In the genomic region with DNA sequence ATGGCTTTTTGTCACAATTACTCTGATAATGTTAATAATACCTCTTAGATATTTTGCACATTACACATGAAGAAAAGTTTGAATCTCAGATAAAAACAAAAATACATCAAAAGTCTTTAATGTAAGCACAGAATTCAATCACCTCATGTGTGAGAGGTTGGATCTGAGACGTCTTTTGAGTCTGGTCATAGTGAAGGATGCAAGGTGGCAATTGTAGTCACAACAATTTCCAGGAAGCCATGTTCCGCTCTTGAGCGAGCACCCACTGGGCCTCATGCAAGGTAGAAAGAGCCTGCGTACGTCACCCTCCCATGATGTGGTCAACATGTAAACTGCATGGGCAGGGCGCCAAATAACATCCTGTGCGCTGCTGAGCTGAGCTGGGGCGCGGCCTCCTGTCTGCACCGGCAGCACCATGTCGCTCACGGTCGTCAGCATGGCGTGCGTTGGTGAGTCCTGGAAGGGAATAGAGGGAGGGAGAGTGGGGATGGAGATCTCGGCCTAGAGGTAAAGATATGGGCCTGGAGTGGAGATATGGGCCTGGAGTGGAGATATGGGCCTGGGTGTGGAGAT, we compare ENCODE assay signal across 4 cellular contexts. TPM values are rescaled to one million over a fixed set of nuclear protein-coding genes. Genes with fewer than 3 reads are reported as not detected.
"Had no signal": no experiment of that assay in that cellular context is flagged by ENCODE, and none has a peak within 500 bp of the region (broad histone marks: within the 10 kb centered on the region; RNA-seq: fewer than 3 reads in every experiment).

A gene (plus strand): TSS at position 383 of the 573 bp plus-strand sequence. CDS start 33 bp downstream, at position 416.

RNA-seq across cellular contexts. Expression of the gene that starts here (rescaled TPM):
- total RNA-seq: K562, M059J, Right ventricle myocardium superior, SJSA1 had no signal
